21 cellular contexts compared by ENCODE assay signal in genomic region chr20:49160057-49160929, GRCh38. TPM values are rescaled to one million over a fixed set of nuclear protein-coding genes. Genes with fewer than 3 reads are reported as not detected.
DNase-seq lines count a peak whose midpoint lies in the region; ATAC-seq, FAIRE-seq and TF ChIP-seq lines count a peak whose summit lies in the region.
"Had no signal": no experiment of that assay in that cellular context is flagged by ENCODE, and none has a peak within 500 bp of the region (broad histone marks: within the 10 kb centered on the region; RNA-seq: fewer than 3 reads in every experiment).

No MANE protein-coding gene starts in this region.

- peaks cover 52% of the 10 kb centered on the region for H3K79me2 ChIP-seq in K562 (ENCODE audit: control insufficient read depth, insufficient read depth, low read length)

- intact Hi-C loops in CD4-positive, alpha-beta T cell (cut with DNase I, micrococcal nuclease), result loop anchor here in 1 of 2 experiments (2.0 kb wide), 1 partner anchor 27 kb away; no protein-coding TSS in a partner anchor
- intact Hi-C loops in K562 (cut with micrococcal nuclease) (no loop called here), sciatic nerve (cut with DNase I) (no loop called here)

- H3K9me3 Mint-ChIP-seq in CD4-positive, alpha-beta T cell, result no peaks in the 10 kb centered on the region

- POLR2A ChIA-PET in CD4-positive, alpha-beta T cell (lab: Charles Lee), result no interaction called here
- POLR2A ChIA-PET in K562 (lab: Yijun Ruan, JAX), result interaction anchor here (1.2 kb wide), 1 partner anchor 21 kb away, joined by 5 read pairs; no protein-coding TSS in a partner anchor

- ATAC-seq in activated CD4-positive, CD25-positive, alpha-beta regulatory T cell treated with anti-CD3 and anti-CD28 coated beads, Interleukin-2, amount 50 U/mL, for 24 hours, result peak; percentile 77 to 78
- ATAC-seq in CD4-positive, alpha-beta T cell (ENCODE audit: poor library complexity), result no peak
- ATAC-seq in K562 (no peak), sciatic nerve (no peak), GM18505 (IDR thresholded peaks at IDR 0.05; ENCODE audit: unreplicated experiment) (no peak)
- ATAC-seq: psoas muscle had no signal

- H3K27ac ChIP-seq in CD4-positive, alpha-beta T cell (ENCODE audit: low read depth, low read length), result no peak overlapping the region
- no peak overlapping the region for H3K27ac ChIP-seq in K562 (ENCODE audit: extremely low read depth, low read depth, low read length)
- H3K27ac ChIP-seq: psoas muscle, SJCRH30, uterus had no signal

- in situ Hi-C loops in K562 (cut with MboI), result no loop called here

- peaks cover 56% of the 10 kb centered on the region; the same call in 2 of the 3 replicates for H3K36me3 ChIP-seq in K562 (ENCODE audit: control insufficient read depth, insufficient read depth, low read length)
- H3K36me3 ChIP-seq: uterus had no signal

- peak overlapping the region; percentile 73 for H3K27ac Mint-ChIP-seq in CD4-positive, alpha-beta T cell
- H3K27ac Mint-ChIP-seq: B cell had no signal

- peak overlapping the region; percentile 16 for H3K4me3 Mint-ChIP-seq in CD4-positive, alpha-beta T cell
- H3K4me3 Mint-ChIP-seq: B cell had no signal

- H3K27me3 Mint-ChIP-seq in CD4-positive, alpha-beta T cell, result no peaks in the 10 kb centered on the region
- H3K27me3 Mint-ChIP-seq: B cell had no signal

- H2AFZ ChIP-seq in K562 (ENCODE audit: low read depth, low read length), result no peak overlapping the region

- TF ChIP-seq POLR2A in K562 (conservative IDR thresholded peaks at IDR 0.05) (no peak), GM18505 (IDR thresholded peaks at IDR 0.05; ENCODE audit: borderline replicate concordance, extremely low read depth, insufficient read depth, insufficient read length) (no peak)

- H3K9ac ChIP-seq in K562 (ENCODE audit: insufficient read depth in 1 of 2, low read depth in 2 of 2, low read length in 2 of 2), result peak overlapping the region in 1 of 2 experiments; percentile 61; a peak in 1 of 4 replicates

- H3K4me1 Mint-ChIP-seq in CD4-positive, alpha-beta T cell (ENCODE audit: low read depth), result peaks cover 40% of the 10 kb centered on the region

- no peak overlapping the region for H3K4me3 ChIP-seq in K562
- H3K4me3 ChIP-seq: psoas muscle, SJCRH30, smooth muscle cell, uterus had no signal

- no peaks in the 10 kb centered on the region for H3K27me3 ChIP-seq in CD4-positive, alpha-beta T cell (ENCODE audit: control insufficient read depth, insufficient read depth, low read length)
- H3K27me3 ChIP-seq in K562 (ENCODE audit: control insufficient read depth in 2 of 2, insufficient read depth in 2 of 2, low read length in 2 of 2), result no peaks in the 10 kb centered on the region
- H3K27me3 ChIP-seq: SJCRH30, uterus had no signal

- peaks cover 59% of the 10 kb centered on the region for H3K36me3 Mint-ChIP-seq in CD4-positive, alpha-beta T cell (ENCODE audit: low read depth)

- BruUV-seq in K562 (replicated peaks; lab: Mats Ljungman, UMichigan), result no TSS peak

- no peaks in the 10 kb centered on the region for H3K9me1 ChIP-seq in K562 (ENCODE audit: control insufficient read depth, insufficient read depth, low read length)

- 66% methylated on average over 9 of the region's 9 CpGs for WGBS in K562 (ENCODE audit: insufficient coverage, low coverage, missing lambda C conversion rate)

- DNase-seq in activated CD4-positive, CD25-positive, alpha-beta regulatory T cell (lab: John Stamatoyannopoulos, UW), result no peak
- DNase-seq in CD4-positive, alpha-beta T cell, result no peak
- peak; percentile 77 for DNase-seq in SK-N-DZ (ENCODE audit: low spot score)
- no peak for DNase-seq in K562 (ENCODE audit: extremely low read depth in 1 of 4, low spot score in 3 of 4)
- DNase-seq in sciatic nerve (ENCODE audit: low spot score), result no peak
- no peak for DNase-seq in NOMO-1 treated with DMSO at 0.1 percent for 48 hours (lab: John Stamatoyannopoulos, UW; ENCODE audit: unreplicated experiment)
- DNase-seq: aorta; cerebellar nuclear complex; effector CD4-positive, alpha-beta T cell; left colon; NCI-H1436; NCI-H748 treated with DMSO at 0.1 percent for 48 hours; psoas muscle; SJCRH30; stimulated activated CD4-positive, alpha-beta T cell treated with anti-CD3 and anti-CD28 coated beads, Interleukin-4, amount 100 ng/mL, for 24 hours; uterus had no signal

- no peak overlapping the region for H3K4me2 ChIP-seq in K562 (ENCODE audit: insufficient read depth, low read length)
- H3K4me2 ChIP-seq: smooth muscle cell had no signal

- H4K20me1 ChIP-seq in K562 (replicated peaks; ENCODE audit: control insufficient read depth, insufficient read depth, low read length), result peaks cover 11% of the 10 kb centered on the region; the same call in 1 of the 2 replicates

- TF ChIP-seq CTCF in CD4-positive, alpha-beta T cell (IDR thresholded peaks at IDR 0.05), result no peak
- TF ChIP-seq CTCF in K562 (IDR thresholded peaks at IDR 0.05 in 2 of 3, conservative IDR thresholded peaks at IDR 0.05 in 1 of 3; ENCODE audit: insufficient read depth in 2 of 3, low read depth in 1 of 3, low read length in 3 of 3), result no peak

- FAIRE-seq in K562 (lab: Jason Lieb, UNC), result no peak
- FAIRE-seq: H1 had no signal

- H3K9me3 ChIP-seq in CD4-positive, alpha-beta T cell (ENCODE audit: control insufficient read depth, low read length), result no peaks in the 10 kb centered on the region
- no peaks in the 10 kb centered on the region for H3K9me3 ChIP-seq in K562 (replicated peaks; ENCODE audit: control insufficient read depth, insufficient read depth, low read depth, low read length)
- H3K9me3 ChIP-seq: psoas muscle, SJCRH30, uterus had no signal

- H3K4me1 ChIP-seq in K562 (replicated peaks in 1 of 2; ENCODE audit: control insufficient read depth in 2 of 2, insufficient read depth in 2 of 2, low read length in 2 of 2), result no peaks in the 10 kb centered on the region; a peak in 1 of 5 replicates
- H3K4me1 ChIP-seq: psoas muscle, SJCRH30, uterus had no signal

- no peak for TF ChIP-seq EP300 in K562 (IDR thresholded peaks at IDR 0.05; ENCODE audit: low read length)

- CTCF ChIA-PET in CD4-positive, alpha-beta T cell (lab: Charles Lee), result interaction anchor here (1.5 kb wide), 1 partner anchor 57 kb away, joined by 3 read pairs; no protein-coding TSS in a partner anchor
- CTCF ChIA-PET in K562 (lab: Yijun Ruan, JAX; ENCODE audit: low intra/inter-chr PET ratio), result no interaction called here

- TF ChIP-seq RAD21 in K562 (CRISPR knock-in tag; conservative IDR thresholded peaks at IDR 0.05 in 1 of 2, IDR thresholded peaks at IDR 0.05 in 1 of 2), result no peak

TF ChIP-seq in K562, 482 proteins besides CTCF, POLR2A, EP300 and RAD21 (continues in another document):
- TF ChIP-seq ZNF561 (CRISPR knock-in tag; conservative IDR thresholded peaks at IDR 0.05), result no peak

RNA-seq across cellular contexts. Expression of gene STAU1, which starts 27.8 kb away (rescaled TPM):
- total RNA-seq in CD4-positive, alpha-beta T cell, result 10 to 100 TPM; 61.4 to 65.8 TPM
- polyA plus RNA-seq in SK-N-DZ (2014; cell fraction: cytosol; rRNA removed), result 72.3 and 72.8 TPM in 2 replicates
- 36.1 and 47.2 TPM in 2 replicates for polyA plus RNA-seq in SK-N-DZ (2014; cell fraction: nucleus; rRNA removed)
- total RNA-seq in K562 (2011; cell fraction: chromatin; rRNA removed; ENCODE audit: low replicate concordance), result 34.6 and 56.6 TPM in 2 replicates
- 20.2 and 22.2 TPM in 2 replicates for total RNA-seq in K562 (2011; cell fraction: nucleolus; rRNA removed)
- 32.0 and 38.2 TPM in 2 replicates for total RNA-seq in K562 (2011; cell fraction: nucleoplasm; rRNA removed)
- 42.2 and 45.8 TPM in 2 replicates for total RNA-seq in K562 (2014; rRNA removed)
- total RNA-seq in K562 (2014; rRNA removed; fragmentation: Illumina TruSeq; extraction: Trizol), result 47.2 and 47.5 TPM in 2 replicates
- total RNA-seq in K562 (2015; rRNA removed; fragmentation: Illumina TruSeq; extraction: Trizol), result 50.6 and 51.9 TPM in 2 replicates
- total RNA-seq in K562 (2021), result 86.5 and 92.0 TPM in 2 replicates
- polyA plus RNA-seq in K562 (2011; rRNA removed), result 51.2 and 57.0 TPM in 2 replicates
- 32.2 and 44.9 TPM in 2 replicates for polyA plus RNA-seq in K562 (2011; cell fraction: cytosol; rRNA removed)
- polyA plus RNA-seq in K562 (2011; cell fraction: nucleus; rRNA removed), result 25.1 and 25.6 TPM in 2 replicates
- 62.6 and 64.2 TPM in 2 replicates for polyA plus RNA-seq in K562 (2012)
- polyA plus RNA-seq in K562 (2014; fragmentation: Illumina TruSeq; extraction: Trizol), result 90.7 and 106 TPM in 2 replicates
- 10 to 100 TPM; 18.0 to 18.1 TPM for polyA plus RNA-seq in K562 (2014; fragmentation: Nextera tagmentation; extraction: Ambion mirVana)
- polyA plus RNA-seq in K562 (2014; rRNA removed), result 62.2 and 63.4 TPM in 2 replicates
- polyA minus RNA-seq in K562 (2011; rRNA and poly(A)+ RNA removed), result 51.0 and 55.1 TPM in 2 replicates
- 45.9 and 47.1 TPM in 2 replicates for polyA minus RNA-seq in K562 (2011; cell fraction: cytosol; rRNA and poly(A)+ RNA removed)
- 8.6 and 13.9 TPM in 2 replicates for polyA minus RNA-seq in K562 (2011; cell fraction: nucleus; rRNA and poly(A)+ RNA removed)
- 71.7 TPM for total RNA-seq in sciatic nerve

RNA-seq across cellular contexts. Expression of gene DDX27, which starts 58.9 kb away (rescaled TPM):
- 100 to 1,000 TPM; 116 to 126 TPM for total RNA-seq in CD4-positive, alpha-beta T cell
- polyA plus RNA-seq in SK-N-DZ (2014; cell fraction: cytosol; rRNA removed), result 74.6 and 75.3 TPM in 2 replicates
- polyA plus RNA-seq in SK-N-DZ (2014; cell fraction: nucleus; rRNA removed), result 70.2 and 70.3 TPM in 2 replicates
- 54.3 and 76.9 TPM in 2 replicates for total RNA-seq in K562 (2011; cell fraction: chromatin; rRNA removed; ENCODE audit: low replicate concordance)
- total RNA-seq in K562 (2011; cell fraction: nucleolus; rRNA removed), result 35.1 and 46.4 TPM in 2 replicates
- total RNA-seq in K562 (2011; cell fraction: nucleoplasm; rRNA removed), result 42.4 and 57.7 TPM in 2 replicates
- total RNA-seq in K562 (2014; rRNA removed) (58.3 and 63.5 TPM in 2 replicates), K562 (2014; rRNA removed; fragmentation: Illumina TruSeq; extraction: Trizol) (55.6 and 61.1 TPM in 2 replicates), K562 (2015; rRNA removed; fragmentation: Illumina TruSeq; extraction: Trizol) (65.3 and 69.6 TPM in 2 replicates), K562 (2021) (50.9 and 57.0 TPM in 2 replicates), sciatic nerve (31.2 TPM)
- polyA plus RNA-seq in K562 (2011; rRNA removed) (32.0 and 33.6 TPM in 2 replicates), K562 (2014; fragmentation: Illumina TruSeq; extraction: Trizol) (77.0 and 79.3 TPM in 2 replicates), K562 (2014; fragmentation: Nextera tagmentation; extraction: Ambion mirVana) (10 to 100 TPM; 17.9 to 45.2 TPM), K562 (2014; rRNA removed) (57.1 and 63.2 TPM in 2 replicates)
- polyA plus RNA-seq in K562 (2011; cell fraction: cytosol; rRNA removed), result 43.5 and 94.1 TPM in 2 replicates
- polyA plus RNA-seq in K562 (2011; cell fraction: nucleus; rRNA removed), result 41.4 and 57.1 TPM in 2 replicates
- polyA plus RNA-seq in K562 (2012), result 38.4 and 44.4 TPM in 2 replicates
- polyA minus RNA-seq in K562 (2011; rRNA and poly(A)+ RNA removed), result 23.1 and 30.6 TPM in 2 replicates
- 23.5 and 33.1 TPM in 2 replicates for polyA minus RNA-seq in K562 (2011; cell fraction: cytosol; rRNA and poly(A)+ RNA removed)
- 19.5 and 22.4 TPM in 2 replicates for polyA minus RNA-seq in K562 (2011; cell fraction: nucleus; rRNA and poly(A)+ RNA removed)

Comparison
In these comparisons a context has a peak if more than half of its experiments do, and no peak if none do; other contexts are left out.
1. ATAC-seq: peak in activated CD4-positive, CD25-positive, alpha-beta regulatory T cell treated with anti-CD3 and anti-CD28 coated beads, Interleukin-2, amount 50 U/mL, for 24 hours (2 of 2); none in CD4-positive, alpha-beta T cell (single experiment), K562 (single experiment), sciatic nerve (single experiment) and GM18505 (single experiment).